In the genomic region with DNA sequence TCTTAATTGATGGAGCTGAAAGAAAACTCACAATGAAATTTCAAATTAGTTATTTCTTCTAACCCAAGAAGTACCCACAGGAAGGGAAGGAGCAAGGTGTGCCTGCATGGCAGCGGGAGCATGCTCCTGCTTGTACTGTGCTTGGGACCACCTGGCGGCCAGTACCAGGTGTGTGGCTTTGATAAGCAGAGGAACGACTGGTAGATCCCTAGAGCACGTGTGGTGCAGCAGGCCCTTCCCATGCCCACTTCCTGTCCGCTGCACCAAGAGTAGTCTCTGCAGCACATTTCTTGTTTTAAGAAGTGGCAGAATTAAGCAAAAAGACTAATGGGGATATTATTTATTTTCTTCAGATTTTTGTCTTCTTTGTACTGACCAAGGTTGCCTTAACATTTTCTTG, we compare ENCODE assay signal across 17 cellular contexts.
DNase-seq lines count a peak whose midpoint lies in the region; ATAC-seq, FAIRE-seq and TF ChIP-seq lines count a peak whose summit lies in the region.
"Had no signal": no experiment of that assay in that cellular context is flagged by ENCODE, and none has a peak within 500 bp of the region (broad histone marks: within the 10 kb centered on the region; RNA-seq: fewer than 3 reads in every experiment).

No MANE protein-coding gene starts in this region.

- no peak overlapping the region for H3K4me3 Mint-ChIP-seq in MCF 10A (ENCODE audit: unreplicated experiment)
- H3K4me3 Mint-ChIP-seq in astrocyte (ENCODE audit: unreplicated experiment): no peak overlapping the region
- H3K4me3 Mint-ChIP-seq: natural killer cell treated with Interleukin-12 subunit alpha and Interleukin-12 subunit beta and Interleukin-15 and Interleukin-18, amount 100 ng/mL, for 72 hours had no signal

- H3K4me3 ChIP-seq in breast epithelium: no peak overlapping the region
- H3K4me3 ChIP-seq in astrocyte (ENCODE audit: insufficient read depth, low read depth, low read length): no peak overlapping the region
- H3K4me3 ChIP-seq: cardiac muscle cell, vagina had no signal

- H3K4me2 ChIP-seq in astrocyte (ENCODE audit: low read length): peak overlapping the region; percentile 55

- peak overlapping the region; percentile 52 for H3K9ac ChIP-seq in astrocyte (ENCODE audit: low read length)

- H3K4me1 ChIP-seq in breast epithelium (no peaks in the 10 kb centered on the region), astrocyte (ENCODE audit: insufficient read depth, low read length) (peaks cover 13% of the 10 kb centered on the region)

- H3K79me2 ChIP-seq in astrocyte (ENCODE audit: insufficient read depth, low read length): peaks cover 13% of the 10 kb centered on the region

- intact Hi-C loops in MCF 10A (cut with micrococcal nuclease): no loop called here
- intact Hi-C loops in breast epithelium (cut with DNase I; ENCODE audit: low total_unique reads): no loop called here

- TF ChIP-seq POLR2A in breast epithelium (IDR thresholded peaks at IDR 0.05): no peak

- H4K20me1 ChIP-seq in astrocyte (ENCODE audit: insufficient read depth, low read length): peaks cover 4% of the 10 kb centered on the region

- no peaks in the 10 kb centered on the region for H3K9me3 ChIP-seq in breast epithelium
- no peaks in the 10 kb centered on the region for H3K9me3 ChIP-seq in astrocyte (ENCODE audit: insufficient read depth, low read depth, low read length)
- H3K9me3 ChIP-seq: vagina had no signal

- POLR2A ChIA-PET in MCF 10A (lab: Yijun Ruan, JAX): interaction anchor here (0.6 to 6.2 kb wide), 13 partner anchors 20 to 386 kb away, joined by 3 to 78 read pairs (median 8); a partner anchor contains a TSS

- CTCF ChIA-PET in MCF 10A (lab: Yijun Ruan, JAX): interaction anchor here (0.6 to 3.6 kb wide), 7 partner anchors 21 to 407 kb away, joined by 3 to 39 read pairs (median 5); a partner anchor contains a TSS

- DNase-seq in MCF 10A (ENCODE audit: unreplicated experiment) (no peak), breast epithelium (ENCODE audit: low spot score in 2 of 2) (no peak), astrocyte (ENCODE audit: low read depth) (no peak), iPS-NIHi7 (ENCODE audit: extremely low spot score) (peak; percentile 41), nucleus accumbens (lab: John Stamatoyannopoulos, UW) (no peak)
- DNase-seq: activated CD4-positive, CD25-positive, alpha-beta regulatory T cell; kidney; NCI-H524; SHP77 treated with DMSO at 0.1 percent for 48 hours; stimulated activated CD4-positive, alpha-beta T cell treated with anti-CD3 and anti-CD28 coated beads, Interleukin-12 subunit alpha, Interleukin-12 subunit beta, amount 100 ng/mL, for 4 hours had no signal

- H3K9me3 Mint-ChIP-seq in MCF 10A (ENCODE audit: unreplicated experiment): no peaks in the 10 kb centered on the region
- no peaks in the 10 kb centered on the region for H3K9me3 Mint-ChIP-seq in astrocyte (ENCODE audit: unreplicated experiment)
- H3K9me3 Mint-ChIP-seq: natural killer cell treated with Interleukin-12 subunit alpha and Interleukin-12 subunit beta and Interleukin-15 and Interleukin-18, amount 100 ng/mL, for 72 hours had no signal

- ATAC-seq in GM18858 (IDR thresholded peaks at IDR 0.05; ENCODE audit: unreplicated experiment) (no peak), GM18861 (IDR thresholded peaks at IDR 0.05; ENCODE audit: unreplicated experiment) (no peak), HG02938 (IDR thresholded peaks at IDR 0.05; ENCODE audit: unreplicated experiment) (no peak)
- ATAC-seq: natural killer cell treated with Interleukin-12 subunit alpha and Interleukin-12 subunit beta and Interleukin-15 and Interleukin-18, amount 100 ng/mL, for 72 hours had no signal

- H3K36me3 Mint-ChIP-seq in MCF 10A (ENCODE audit: insufficient read depth, unreplicated experiment) (peaks cover 13% of the 10 kb centered on the region), astrocyte (ENCODE audit: low read depth, unreplicated experiment) (peaks cover under 1% of the 10 kb centered on the region)
- H3K36me3 Mint-ChIP-seq: natural killer cell treated with Interleukin-12 subunit alpha and Interleukin-12 subunit beta and Interleukin-15 and Interleukin-18, amount 100 ng/mL, for 72 hours had no signal

- H3K27ac Mint-ChIP-seq in MCF 10A (ENCODE audit: low read depth, unreplicated experiment): peak overlapping the region; percentile 15
- H3K27ac Mint-ChIP-seq in astrocyte (ENCODE audit: unreplicated experiment): peak overlapping the region; percentile 75

- H3K4me1 Mint-ChIP-seq in MCF 10A (ENCODE audit: insufficient read depth, unreplicated experiment) (peaks cover 23% of the 10 kb centered on the region), astrocyte (ENCODE audit: low read depth, unreplicated experiment) (peaks cover 65% of the 10 kb centered on the region)

- TF ChIP-seq CTCF in MCF 10A (IDR thresholded peaks at IDR 0.05; ENCODE audit: unreplicated experiment) (no peak), breast epithelium (IDR thresholded peaks at IDR 0.05) (no peak), astrocyte (IDR thresholded peaks at IDR 0.05; ENCODE audit: insufficient read depth, low read depth, low read length) (no peak)

- H3K36me3 ChIP-seq in breast epithelium: no peaks in the 10 kb centered on the region
- H3K36me3 ChIP-seq in astrocyte (ENCODE audit: insufficient read depth, low read length): no peaks in the 10 kb centered on the region
- H3K36me3 ChIP-seq: cardiac muscle cell had no signal

- no peak overlapping the region for H2AFZ ChIP-seq in astrocyte (ENCODE audit: low read depth, low read length)

- FAIRE-seq in astrocyte (lab: Jason Lieb, UNC): no peak
- FAIRE-seq: GM18507, kidney had no signal

- H3K27me3 Mint-ChIP-seq in MCF 10A (ENCODE audit: insufficient read depth, unreplicated experiment) (no peaks in the 10 kb centered on the region), astrocyte (ENCODE audit: low read depth, unreplicated experiment) (no peaks in the 10 kb centered on the region)
- H3K27me3 Mint-ChIP-seq: natural killer cell treated with Interleukin-12 subunit alpha and Interleukin-12 subunit beta and Interleukin-15 and Interleukin-18, amount 100 ng/mL, for 72 hours had no signal

- no TSS peak for BruUV-seq in MCF 10A (replicated peaks; lab: Mats Ljungman, UMichigan)

- H3K27me3 ChIP-seq in breast epithelium: no peaks in the 10 kb centered on the region
- H3K27me3 ChIP-seq in astrocyte (ENCODE audit: insufficient read depth, low read length): no peaks in the 10 kb centered on the region
- H3K27me3 ChIP-seq: cardiac muscle cell, vagina had no signal

- H3K27ac ChIP-seq in breast epithelium (no peak overlapping the region), astrocyte (ENCODE audit: low read depth, low read length) (peak overlapping the region; percentile 42)
- H3K27ac ChIP-seq: cardiac muscle cell, vagina had no signal
